Comparison of ENCODE assay signal across 22 cellular contexts in the genomic region with DNA sequence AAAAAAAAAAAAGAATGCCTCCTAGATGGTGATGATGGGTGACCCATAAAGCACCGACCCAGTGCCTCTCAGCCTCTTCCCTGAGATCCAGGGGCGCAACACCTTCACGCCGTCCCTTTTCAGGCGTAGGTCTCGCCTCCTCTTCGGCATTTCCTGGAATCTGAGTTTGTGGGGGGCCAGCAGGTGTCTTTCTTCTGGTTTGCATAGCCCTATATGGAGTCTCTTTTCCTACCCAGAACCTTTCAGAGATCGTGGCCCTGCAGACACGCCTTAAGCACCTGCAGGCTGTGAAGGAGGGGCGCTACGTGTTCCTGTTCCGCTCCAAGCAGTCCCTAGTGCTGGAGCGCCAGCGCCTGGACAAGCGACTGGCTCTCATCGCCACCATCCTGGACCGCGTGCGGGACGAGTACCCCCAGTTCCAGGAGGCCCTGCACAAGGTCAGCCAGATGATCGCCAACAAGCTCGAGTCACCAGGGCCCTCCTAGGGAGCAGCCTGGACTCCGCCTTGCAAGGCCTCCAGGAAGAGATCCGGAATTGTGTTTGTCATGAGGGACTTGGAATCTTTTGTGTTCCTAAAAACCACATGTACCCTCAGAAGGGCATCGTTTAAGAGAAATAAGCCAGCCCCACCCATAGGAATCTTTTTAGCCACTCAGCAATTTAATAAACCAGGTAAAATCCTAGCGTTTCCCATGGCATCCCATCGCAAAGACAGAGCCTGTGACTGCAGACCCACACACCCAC. TPM values are rescaled to one million over a fixed set of nuclear protein-coding genes. Genes with fewer than 3 reads are reported as not detected.
DNase-seq lines count a peak whose midpoint lies in the region; ATAC-seq and TF ChIP-seq lines count a peak whose summit lies in the region.
"Had no signal": no experiment of that assay in that cellular context is flagged by ENCODE, and none has a peak within 500 bp of the region (broad histone marks: within the 10 kb centered on the region; RNA-seq: fewer than 3 reads in every experiment).

No MANE protein-coding gene starts in this region.

- POLR2A ChIA-PET in CD8-positive, alpha-beta T cell (lab: Charles Lee): no interaction called here

- H3K4me2 ChIP-seq in BLaER1 treated with 17β-estradiol and CSF1 and Interleukin-3, amounts not matched to agents 10 nM and 100 nM: peak overlapping the region in 10 of 11 experiments; percentile 89 to 99 (median 94); a peak in 14 of 22 replicates

- CTCF ChIA-PET in CD8-positive, alpha-beta T cell (lab: Charles Lee): no interaction called here

- no peak for DNase-seq in CD8-positive, alpha-beta T cell
- no peak for DNase-seq in stimulated activated CD4-positive, alpha-beta T cell treated with anti-CD3 and anti-CD28 coated beads, Interleukin-15, amount 100 ng/mL, for 24 hours
- DNase-seq in NCI-H1105 treated with DMSO at 0.1 percent for 48 hours (lab: John Stamatoyannopoulos, UW): no peak
- DNase-seq: activated naive CD4-positive, alpha-beta T cell treated with anti-CD3 and anti-CD28 coated beads, Interleukin-2, amount 50 U/mL, for 16 hours; Calu3; effector CD8-positive, alpha-beta T cell; EL; esophagus squamous epithelium; mesenchymal stem cell; NCI-H748 treated with DMSO at 0.1 percent for 48 hours; PC-3; stimulated activated CD4-positive, alpha-beta T cell treated with anti-CD3 and anti-CD28 coated beads, Interleukin-2, amount 100 ng/mL, for 48 hours; stomach; T-helper 1 cell; transverse colon had no signal

- H3K27ac Mint-ChIP-seq in CD8-positive, alpha-beta T cell: no peak overlapping the region
- H3K27ac Mint-ChIP-seq in brain: peak overlapping the region in 2 of 5 experiments; percentile 36 to 69
- H3K27ac Mint-ChIP-seq in nephron: peak overlapping the region in 1 of 3 experiments; percentile 9

- H3K4me1 Mint-ChIP-seq in CD8-positive, alpha-beta T cell (ENCODE audit: low read depth): peaks cover 32% of the 10 kb centered on the region
- H3K4me1 Mint-ChIP-seq in brain (peaks cover 55% of the 10 kb centered on the region), nephron (peaks cover 32% of the 10 kb centered on the region)

- peaks cover 2% of the 10 kb centered on the region for H3K27me3 Mint-ChIP-seq in CD8-positive, alpha-beta T cell (ENCODE audit: low read depth)
- H3K27me3 Mint-ChIP-seq in brain (peaks cover 2% of the 10 kb centered on the region), nephron (ENCODE audit: low read depth) (peaks cover 10% of the 10 kb centered on the region)

- H4K20me1 ChIP-seq in BLaER1 treated with 17β-estradiol and CSF1 and Interleukin-3, amounts not matched to agents 10 nM and 100 nM: peaks cover 0 to 23% (median 0%) of the 10 kb centered on the region in 11 experiments; a peak in 5 of 22 replicates

- no peak overlapping the region for H3K4me3 ChIP-seq in BLaER1 treated with 17β-estradiol and CSF1 and Interleukin-3, amounts not matched to agents 10 nM and 100 nM
- no peak overlapping the region for H3K4me3 ChIP-seq in CD8-positive, alpha-beta T cell (ENCODE audit: low read depth, low read length)
- H3K4me3 ChIP-seq: ascending aorta, esophagus squamous epithelium, gastroesophageal sphincter, skin epidermis, stomach, transverse colon had no signal

- ATAC-seq in CD8-positive, alpha-beta T cell: no peak
- no peak for ATAC-seq in GM21360 (IDR thresholded peaks at IDR 0.05; ENCODE audit: unreplicated experiment)
- ATAC-seq: gastroesophageal sphincter, PC-3 had no signal

- TF ChIP-seq CTCF in CD8-positive, alpha-beta T cell (IDR thresholded peaks at IDR 0.05): no peak
- TF ChIP-seq CTCF in brain (conservative IDR thresholded peaks at IDR 0.05) (no peak), nephron (IDR thresholded peaks at IDR 0.05; ENCODE audit: unreplicated experiment in 3 of 3) (no peak)

- H3K9me3 ChIP-seq in BLaER1 treated with 17β-estradiol and CSF1 and Interleukin-3, amounts not matched to agents 10 nM and 100 nM (replicated peaks in 1 of 11): no peaks in the 10 kb centered on the region
- H3K9me3 ChIP-seq in CD8-positive, alpha-beta T cell (ENCODE audit: low read length): no peaks in the 10 kb centered on the region
- H3K9me3 ChIP-seq: ascending aorta, esophagus squamous epithelium, gastroesophageal sphincter, stomach, transverse colon had no signal

- H3K36me3 ChIP-seq in BLaER1 treated with 17β-estradiol and CSF1 and Interleukin-3, amounts not matched to agents 10 nM and 100 nM: peaks cover 0 to 14% (median 0%) of the 10 kb centered on the region in 11 experiments; a peak in 3 of 22 replicates
- no peaks in the 10 kb centered on the region for H3K36me3 ChIP-seq in CD8-positive, alpha-beta T cell (ENCODE audit: insufficient read depth, low read length)
- H3K36me3 ChIP-seq: ascending aorta, esophagus squamous epithelium, gastroesophageal sphincter, stomach, transverse colon had no signal

- H3K4me1 ChIP-seq in BLaER1 treated with 17β-estradiol and CSF1 and Interleukin-3, amounts not matched to agents 10 nM and 100 nM: peaks cover 24 to 43% (median 33%) of the 10 kb centered on the region in 10 experiments
- H3K4me1 ChIP-seq in CD8-positive, alpha-beta T cell (ENCODE audit: insufficient read depth, low read length): peaks cover 23% of the 10 kb centered on the region

- no peak overlapping the region for H3K27ac ChIP-seq in BLaER1 treated with 17β-estradiol and CSF1 and Interleukin-3, amounts not matched to agents 10 nM and 100 nM
- no peak overlapping the region for H3K27ac ChIP-seq in CD8-positive, alpha-beta T cell (ENCODE audit: low read depth, low read length)
- H3K27ac ChIP-seq: ascending aorta, esophagus squamous epithelium, skin epidermis had no signal

- H3K9me3 Mint-ChIP-seq in CD8-positive, alpha-beta T cell: no peaks in the 10 kb centered on the region
- peaks cover 0 to 2% (median 0%) of the 10 kb centered on the region in 5 experiments for H3K9me3 Mint-ChIP-seq in brain
- H3K9me3 Mint-ChIP-seq in nephron: no peaks in the 10 kb centered on the region

- peak overlapping the region; percentile 29 for H3K4me3 Mint-ChIP-seq in CD8-positive, alpha-beta T cell
- H3K4me3 Mint-ChIP-seq in brain (peak overlapping the region in 4 of 5 experiments; percentile 38 to 82 (median 56)), nephron (peak overlapping the region; percentile 41 to 90 (median 60))

- intact Hi-C loops in CD8-positive, alpha-beta T cell (cut with DNase I, micrococcal nuclease): loop anchor here (1.0 to 10.0 kb wide), 3 partner anchors 17 to 445 kb away; partner anchors contain the start of gene RPTOR (in 1 of the 2)

- H3K9ac ChIP-seq in BLaER1 treated with 17β-estradiol and CSF1 and Interleukin-3, amounts not matched to agents 10 nM and 100 nM: peak overlapping the region in 1 of 11 experiments; percentile 6; a peak in 1 of 22 replicates

- no peaks in the 10 kb centered on the region for H3K27me3 ChIP-seq in BLaER1 treated with 17β-estradiol and CSF1 and Interleukin-3, amounts not matched to agents 10 nM and 100 nM
- no peaks in the 10 kb centered on the region for H3K27me3 ChIP-seq in CD8-positive, alpha-beta T cell (ENCODE audit: insufficient read depth, low read length)
- H3K27me3 ChIP-seq: ascending aorta, esophagus squamous epithelium, gastroesophageal sphincter, stomach, transverse colon had no signal

- H3K36me3 Mint-ChIP-seq in CD8-positive, alpha-beta T cell: no peaks in the 10 kb centered on the region
- H3K36me3 Mint-ChIP-seq in brain: no peaks in the 10 kb centered on the region
- no peaks in the 10 kb centered on the region for H3K36me3 Mint-ChIP-seq in nephron (ENCODE audit: low read depth)

RNA-seq across cellular contexts. Expression of gene GAA, which starts 1.9 kb away (rescaled TPM):
- total RNA-seq in CD8-positive, alpha-beta T cell: 10 to 100 TPM; 21.3 to 22.6 TPM
- 99.7 TPM for polyA plus RNA-seq in brain (ENCODE audit: insufficient read depth, low read depth, low replicate concordance)

RNA-seq across cellular contexts. Expression of gene EIF4A3, which starts 47.5 kb away (rescaled TPM):
- 100 to 1,000 TPM; 121 to 123 TPM for total RNA-seq in CD8-positive, alpha-beta T cell
- 155 TPM for polyA plus RNA-seq in brain (ENCODE audit: insufficient read depth, low read depth, low replicate concordance)
